11 cellular contexts compared by ENCODE assay signal in the genomic region with DNA sequence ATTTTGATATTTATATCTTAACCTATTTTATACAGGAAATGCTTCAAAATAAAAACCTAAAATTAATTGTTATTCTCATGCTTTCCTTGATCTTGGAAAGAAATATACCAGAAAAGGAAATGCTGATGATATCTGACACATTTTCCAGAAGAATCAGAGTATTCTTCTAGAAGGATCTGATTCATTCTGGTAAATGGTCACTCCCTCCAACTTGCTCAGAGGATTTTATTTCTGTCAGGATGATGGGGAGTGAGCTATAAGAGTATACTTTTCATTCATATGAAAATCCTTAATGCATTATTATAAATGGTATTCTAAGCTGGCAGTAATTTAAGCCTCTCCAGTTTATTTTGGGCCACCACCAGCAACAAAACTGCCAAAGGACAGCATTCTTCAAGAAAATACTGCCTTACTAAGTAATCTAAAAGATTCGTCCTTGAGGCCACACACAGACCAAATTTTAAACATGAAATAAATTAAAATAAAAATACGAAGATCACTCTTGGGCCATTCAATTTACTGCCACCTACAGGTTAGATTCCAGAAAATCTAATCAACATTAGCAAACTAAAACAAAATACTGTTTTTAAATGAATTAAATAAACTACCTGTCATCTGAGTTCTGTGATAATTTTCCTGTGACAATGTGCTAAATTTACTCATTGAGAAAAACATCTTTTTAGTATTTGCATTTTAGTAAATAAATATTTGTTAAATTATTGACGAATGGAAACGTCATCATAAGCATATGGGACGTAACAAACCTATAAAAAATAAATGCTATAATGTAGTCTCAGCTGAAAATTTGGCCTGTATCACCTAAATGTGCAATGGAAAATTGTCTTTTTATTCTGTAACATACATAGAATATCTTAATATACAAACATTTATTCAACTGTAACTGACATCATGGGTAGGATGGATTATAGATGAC.
DNase-seq lines count a peak whose midpoint lies in the region; ATAC-seq and TF ChIP-seq lines count a peak whose summit lies in the region.
"Had no signal": no experiment of that assay in that cellular context is flagged by ENCODE, and none has a peak within 500 bp of the region (broad histone marks: within the 10 kb centered on the region; RNA-seq: fewer than 3 reads in every experiment).

No MANE protein-coding gene starts in this region.

- DNase-seq in LNCaP clone FGC (ENCODE audit: low read depth) (no peak), chondrocyte (ENCODE audit: low spot score) (no peak), NOMO-1 treated with DMSO at 0.1 percent for 48 hours (lab: John Stamatoyannopoulos, UW; ENCODE audit: unreplicated experiment) (no peak), omental fat pad (ENCODE audit: low spot score) (no peak), DMS79 treated with DMSO at 0.1 percent for 48 hours (lab: John Stamatoyannopoulos, UW) (no peak)
- DNase-seq: midbrain; NCI-H1092 treated with DMSO at 0.1 percent for 48 hours; stimulated activated CD4-positive, alpha-beta T cell treated with anti-CD3 and anti-CD28 coated beads, Interleukin-2, amount 100 ng/mL, for 48 hours had no signal

- no peak overlapping the region for H3K4me3 ChIP-seq in LNCaP clone FGC (ENCODE audit: low read depth, low read length)

- peak; percentile 77 for TF ChIP-seq CTCF in C4-2B (conservative IDR thresholded peaks at IDR 0.05)
- peak; percentile 41 for TF ChIP-seq CTCF in LNCaP clone FGC (IDR thresholded peaks at IDR 0.05; ENCODE audit: control insufficient read depth, extremely low read depth, insufficient read depth)
- peak; percentile 85 for TF ChIP-seq CTCF in chondrocyte (IDR thresholded peaks at IDR 0.05)
- peak; percentile 35 to 56 (median 36) for TF ChIP-seq CTCF in nephron (IDR thresholded peaks at IDR 0.05; ENCODE audit: unreplicated experiment in 3 of 3)
- no peak for TF ChIP-seq CTCF in omental fat pad (IDR thresholded peaks at IDR 0.05)

- no peaks in the 10 kb centered on the region for H3K27me3 Mint-ChIP-seq in chondrocyte (ENCODE audit: low read depth)
- H3K27me3 Mint-ChIP-seq in nephron (ENCODE audit: low read depth) = no peaks in the 10 kb centered on the region

- H3K27ac ChIP-seq in C4-2B = no peak overlapping the region

- H3K4me3 Mint-ChIP-seq in chondrocyte (ENCODE audit: unreplicated experiment) (no peak overlapping the region), nephron (no peak overlapping the region)

- no peak for ATAC-seq in omental fat pad (ENCODE audit: low FRiP score)
- no peak for ATAC-seq in HG02763 (IDR thresholded peaks at IDR 0.05; ENCODE audit: unreplicated experiment)

- H3K4me1 Mint-ChIP-seq in chondrocyte (ENCODE audit: low read depth) (peaks cover 7% of the 10 kb centered on the region), nephron (peaks cover 35% of the 10 kb centered on the region)

- H3K36me3 Mint-ChIP-seq in chondrocyte (ENCODE audit: low read depth) (no peaks in the 10 kb centered on the region), nephron (ENCODE audit: low read depth) (peaks cover 42% of the 10 kb centered on the region)

- no peak overlapping the region for H3K27ac Mint-ChIP-seq in chondrocyte (ENCODE audit: unreplicated experiment)
- peak overlapping the region in 2 of 3 experiments; percentile 80 to 88 for H3K27ac Mint-ChIP-seq in nephron

- H3K9me3 Mint-ChIP-seq in chondrocyte (ENCODE audit: low read depth) (no peaks in the 10 kb centered on the region), nephron (no peaks in the 10 kb centered on the region)

Comparison
In these comparisons a context has a peak if more than half of its experiments do, and no peak if none do; other contexts are left out.
1. CTCF ChIP-seq: peak in C4-2B (single experiment), LNCaP clone FGC (single experiment), chondrocyte (single experiment) and nephron (3 of 3); none in omental fat pad (0 of 3).